Comparison of ENCODE assay signal across 19 cellular contexts in genomic region chr3:57370331-57370730, GRCh38.
DNase-seq lines count a peak whose midpoint lies in the region; ATAC-seq, FAIRE-seq and TF ChIP-seq lines count a peak whose summit lies in the region.
"Had no signal": no experiment of that assay in that cellular context is flagged by ENCODE, and none has a peak within 500 bp of the region (broad histone marks: within the 10 kb centered on the region; RNA-seq: fewer than 3 reads in every experiment).

No MANE protein-coding gene starts in this region.

- peaks cover 7% of the 10 kb centered on the region for H3K9me3 Mint-ChIP-seq in stimulated activated memory B cell treated with anti-CD40 and anti-IgM and Interleukin-4, amounts not matched to agents 10 μg/mL and 1 μg/mL and 100 μg/mL, for 72 hours

- no peaks in the 10 kb centered on the region for H3K9me3 ChIP-seq in HepG2 (ENCODE audit: low read length)

- no peak overlapping the region for H2AFZ ChIP-seq in HepG2 (ENCODE audit: low read length)

- no peaks in the 10 kb centered on the region for H3K36me3 Mint-ChIP-seq in stimulated activated memory B cell treated with anti-CD40 and anti-IgM and Interleukin-4, amounts not matched to agents 10 μg/mL and 1 μg/mL and 100 μg/mL, for 72 hours

- ATAC-seq in HepG2 (no peak), HG03159 (IDR thresholded peaks at IDR 0.05; ENCODE audit: unreplicated experiment) (no peak)
- ATAC-seq in stimulated activated memory B cell treated with anti-CD40 and anti-IgM and Interleukin-4, amounts not matched to agents 10 μg/mL and 1 μg/mL and 100 μg/mL, for 72 hours = no peak

- FAIRE-seq in HepG2 (lab: Jason Lieb, UNC) = no peak
- FAIRE-seq: GM12892, GM18507 had no signal

- H3K4me3 ChIP-seq in epithelial cell of proximal tubule (ENCODE audit: low read depth, low read length) (no peak overlapping the region), HepG2 (replicated peaks in 1 of 3; ENCODE audit: insufficient read depth in 1 of 3, low read depth in 2 of 3, low read length in 3 of 3) (no peak overlapping the region)
- H3K4me3 ChIP-seq: BLaER1 had no signal

- no peak overlapping the region for H3K27ac Mint-ChIP-seq in stimulated activated memory B cell treated with anti-CD40 and anti-IgM and Interleukin-4, amounts not matched to agents 10 μg/mL and 1 μg/mL and 100 μg/mL, for 72 hours
- H3K27ac Mint-ChIP-seq: CD4-positive, alpha-beta memory T cell; H9 had no signal

- intact Hi-C loops in HepG2 (cut with micrococcal nuclease; ENCODE audit: unreplicated experiment) = no loop called here

- WGBS in HepG2 (ENCODE audit: low lambda C conversion rate) = 0% methylated on average over 1 of the region's 1 CpG

- in situ Hi-C loops in HepG2 (cut with HindIII; ENCODE audit: extremely low pct_ligation_motif_present, low pct_unique_long_range_greater_than_20kb) = no loop called here

- no peak for TF ChIP-seq CTCF in epithelial cell of proximal tubule (conservative IDR thresholded peaks at IDR 0.05; ENCODE audit: low read depth, low read length)
- TF ChIP-seq CTCF in HepG2 (CRISPR knock-in tag; IDR thresholded peaks at IDR 0.05) = no peak

- no peaks in the 10 kb centered on the region for H4K20me1 ChIP-seq in HepG2 (ENCODE audit: insufficient read depth, low read length)
- H4K20me1 ChIP-seq: BLaER1 had no signal

- H3K27me3 ChIP-seq in HepG2 (ENCODE audit: control insufficient read depth in 1 of 2, insufficient read depth in 2 of 2, low read length in 2 of 2) = no peaks in the 10 kb centered on the region
- H3K27me3 ChIP-seq: BLaER1 had no signal

- no peak overlapping the region for H3K4me2 ChIP-seq in HepG2 (ENCODE audit: low read depth, low read length)
- H3K4me2 ChIP-seq: BLaER1 had no signal

- H3K4me1 ChIP-seq in HepG2 (ENCODE audit: insufficient read depth, low read length) = no peaks in the 10 kb centered on the region
- H3K4me1 ChIP-seq: BLaER1 had no signal

- CTCF ChIA-PET in HepG2 (lab: Yijun Ruan, JAX; ENCODE audit: low intra/inter-chr PET ratio, low total read pairs) = no interaction called here

- H3K4me3 Mint-ChIP-seq in stimulated activated memory B cell treated with anti-CD40 and anti-IgM and Interleukin-4, amounts not matched to agents 10 μg/mL and 1 μg/mL and 100 μg/mL, for 72 hours = no peak overlapping the region
- H3K4me3 Mint-ChIP-seq: CD14-positive monocyte; CD4-positive, alpha-beta memory T cell; H9 had no signal

- no peak for TF ChIP-seq POLR2A in HepG2 (IDR thresholded peaks at IDR 0.05; ENCODE audit: insufficient read depth in 1 of 2, low read depth in 2 of 2, low read length in 2 of 2)

- DNase-seq in NOMO-1 treated with DMSO at 0.1 percent for 48 hours (lab: John Stamatoyannopoulos, UW; ENCODE audit: unreplicated experiment) = peak; percentile 7
- DNase-seq in NOMO-1 treated with dmso at 0.1 percent for 144 hours (lab: John Stamatoyannopoulos, UW; ENCODE audit: unreplicated experiment) = no peak
- peak; percentile 4 for DNase-seq in epithelial cell of proximal tubule (ENCODE audit: low read depth)
- DNase-seq in HepG2 (ENCODE audit: low spot score) = no peak
- peak; percentile 66 for DNase-seq in renal cortical epithelial cell (ENCODE audit: low read depth)
- no peak for DNase-seq in occipital lobe (lab: John Stamatoyannopoulos, UW)
- DNase-seq: CD4-positive, alpha-beta memory T cell; DMS153; DMS79; GDM1; GOT3; H9 had no signal

- no TSS peak for BruUV-seq in HepG2 (replicated peaks; lab: Mats Ljungman, UMichigan)

- no peak overlapping the region for H3K27ac ChIP-seq in HepG2 (ENCODE audit: extremely low read length, insufficient read depth, low read length)
- H3K27ac ChIP-seq: 22Rv1, BLaER1 had no signal

- no peaks in the 10 kb centered on the region for H3K36me3 ChIP-seq in HepG2 (replicated peaks in 1 of 2; ENCODE audit: control insufficient read depth in 1 of 2, insufficient read depth in 2 of 2, low read length in 2 of 2)
- H3K36me3 ChIP-seq: BLaER1 had no signal

- peaks cover 18% of the 10 kb centered on the region for H3K27me3 Mint-ChIP-seq in stimulated activated memory B cell treated with anti-CD40 and anti-IgM and Interleukin-4, amounts not matched to agents 10 μg/mL and 1 μg/mL and 100 μg/mL, for 72 hours

- no peak for TF ChIP-seq RAD21 in HepG2 (CRISPR knock-in tag; IDR thresholded peaks at IDR 0.05)

- no peaks in the 10 kb centered on the region for H3K79me2 ChIP-seq in HepG2 (ENCODE audit: insufficient read depth, low read length)

- TF ChIP-seq EP300 in HepG2 (IDR thresholded peaks at IDR 0.05; ENCODE audit: low read depth in 2 of 2, low read length in 2 of 2) (no peak), HepG2 (CRISPR knock-in tag; IDR thresholded peaks at IDR 0.05; ENCODE audit: borderline replicate concordance) (no peak)

- POLR2A ChIA-PET in HepG2 (lab: Yijun Ruan, JAX) = no interaction called here

- H3K9ac ChIP-seq in HepG2 (ENCODE audit: insufficient read depth, low read depth, low read length) = no peak overlapping the region
- H3K9ac ChIP-seq: BLaER1 had no signal

- H3K4me1 Mint-ChIP-seq in stimulated activated memory B cell treated with anti-CD40 and anti-IgM and Interleukin-4, amounts not matched to agents 10 μg/mL and 1 μg/mL and 100 μg/mL, for 72 hours = no peaks in the 10 kb centered on the region
- H3K4me1 Mint-ChIP-seq: CD4-positive, alpha-beta memory T cell had no signal

TF ChIP-seq in HepG2, 621 proteins besides CTCF, POLR2A, EP300 and RAD21:
- TF ChIP-seq, protein P1, sequence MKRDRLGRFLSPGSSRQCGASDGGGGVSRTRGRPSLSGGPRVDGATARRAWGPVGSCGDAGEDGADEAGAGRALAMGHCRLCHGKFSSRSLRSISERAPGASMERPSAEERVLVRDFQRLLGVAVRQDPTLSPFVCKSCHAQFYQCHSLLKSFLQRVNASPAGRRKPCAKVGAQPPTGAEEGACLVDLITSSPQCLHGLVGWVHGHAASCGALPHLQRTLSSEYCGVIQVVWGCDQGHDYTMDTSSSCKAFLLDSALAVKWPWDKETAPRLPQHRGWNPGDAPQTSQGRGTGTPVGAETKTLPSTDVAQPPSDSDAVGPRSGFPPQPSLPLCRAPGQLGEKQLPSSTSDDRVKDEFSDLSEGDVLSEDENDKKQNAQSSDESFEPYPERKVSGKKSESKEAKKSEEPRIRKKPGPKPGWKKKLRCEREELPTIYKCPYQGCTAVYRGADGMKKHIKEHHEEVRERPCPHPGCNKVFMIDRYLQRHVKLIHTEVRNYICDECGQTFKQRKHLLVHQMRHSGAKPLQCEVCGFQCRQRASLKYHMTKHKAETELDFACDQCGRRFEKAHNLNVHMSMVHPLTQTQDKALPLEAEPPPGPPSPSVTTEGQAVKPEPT (CRISPR knock-in tag; IDR thresholded peaks at IDR 0.05; ENCODE audit: low read depth) = no peak
- TF ChIP-seq ZNF530 (CRISPR knock-in tag; IDR thresholded peaks at IDR 0.05; ENCODE audit: low read depth) = no peak
- no peak for TF ChIP-seq ZNF547 (CRISPR knock-in tag; IDR thresholded peaks at IDR 0.05)
- TF ChIP-seq SOX13 (IDR thresholded peaks at IDR 0.05) = no peak
- no peak for TF ChIP-seq SOX13 (CRISPR knock-in tag; conservative IDR thresholded peaks at IDR 0.05 in 1 of 2, IDR thresholded peaks at IDR 0.05 in 1 of 2)
- TF ChIP-seq CEBPZ (IDR thresholded peaks at IDR 0.05; ENCODE audit: low read length) = no peak
- peak; percentile 53; the same call in 1 of the 2 replicates for TF ChIP-seq CEBPB (IDR thresholded peaks at IDR 0.05; ENCODE audit: borderline replicate concordance, low read depth, low read length)

Comparison
In these comparisons a context has a peak if more than half of its experiments do, and no peak if none do; other contexts are left out.
1. DNase-seq: peak in NOMO-1 treated with DMSO at 0.1 percent for 48 hours (single experiment), epithelial cell of proximal tubule (single experiment) and renal cortical epithelial cell (single experiment); none in NOMO-1 treated with dmso at 0.1 percent for 144 hours (single experiment), HepG2 (single experiment) and occipital lobe (single experiment).